In the genomic region with DNA sequence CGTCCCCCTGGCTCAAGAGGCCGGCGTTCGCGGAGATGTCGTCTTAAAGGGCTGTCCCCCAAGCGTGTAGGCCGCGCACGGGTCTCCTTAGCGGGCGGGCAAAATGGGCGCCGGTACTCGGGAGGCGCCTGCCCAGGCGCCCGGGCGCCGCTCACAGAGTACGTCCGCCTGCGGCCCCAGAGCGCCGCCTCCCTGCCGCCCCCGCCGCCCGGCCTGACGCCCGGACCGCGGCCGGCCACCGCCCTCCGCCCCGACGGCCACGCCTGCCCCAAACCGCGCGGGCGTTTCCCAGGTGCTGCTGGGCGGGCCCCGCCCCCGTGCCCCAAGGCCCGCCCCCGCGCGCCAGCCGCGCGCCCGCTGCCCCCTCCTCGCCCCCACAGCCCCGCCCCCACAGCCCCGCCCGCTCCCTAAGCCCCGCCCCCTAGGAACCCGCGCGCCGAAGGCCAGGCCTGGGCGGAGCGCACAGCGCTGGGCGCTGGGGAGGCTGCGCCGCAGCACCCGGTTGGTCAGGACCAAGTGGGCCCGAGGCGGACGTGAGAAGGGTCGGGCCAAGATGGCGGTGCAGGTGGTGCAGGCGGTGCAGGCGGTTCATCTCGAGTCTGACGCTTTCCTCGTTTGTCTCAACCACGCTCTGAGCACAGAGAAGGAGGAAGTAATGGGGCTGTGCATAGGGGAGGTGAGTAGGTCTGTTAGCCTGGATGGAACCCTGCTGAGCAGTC, we compare ENCODE assay signal across 8 cellular contexts. TPM values are rescaled to one million over a fixed set of nuclear protein-coding genes. Genes with fewer than 3 reads are reported as not detected.
A peak's percentile ranks its signal among the peaks of the same experiment; 100 is the strongest.
DNase-seq lines count a peak whose midpoint lies in the region; ATAC-seq, FAIRE-seq and TF ChIP-seq lines count a peak whose summit lies in the region.

BRCC3 (plus strand) TSS at position 534 of the 719 bp plus-strand sequence; CDS start at position 554, 20 bp downstream.
A gene with protein sequence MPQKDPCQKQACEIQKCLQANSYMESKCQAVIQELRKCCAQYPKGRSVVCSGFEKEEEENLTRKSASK (minus strand): TSS at position 162 of the 719 bp plus-strand sequence. CDS start 7,113 bp downstream, outside the sequence.
A gene with protein sequence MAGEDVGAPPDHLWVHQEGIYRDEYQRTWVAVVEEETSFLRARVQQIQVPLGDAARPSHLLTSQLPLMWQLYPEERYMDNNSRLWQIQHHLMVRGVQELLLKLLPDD (minus strand): TSS at position 162 of the 719 bp plus-strand sequence. CDS start 5,126 bp downstream, outside the sequence.

- H3K27ac ChIP-seq in pancreas (peak within 1 kb of the TSS; percentile 65 to 80 (median 76)), thyroid gland (peak within 1 kb of the TSS; percentile 59 to 81 (median 78))

- peak within 1 kb of the TSS; percentile 37 to 51 (median 44) for H3K4me3 ChIP-seq in pancreas
- peak within 1 kb of the TSS in 2 of 3 donors; percentile 44 to 68 for H3K4me3 ChIP-seq in thyroid gland (replicated peaks in 1 of 3)

- H3K4me1 Mint-ChIP-seq in activated naive CD8-positive, alpha-beta T cell (ENCODE audit: low read depth) = peaks cover 54% of the 10 kb centered on the region

- DNase-seq in GM10248 (ENCODE audit: extremely low spot score) (peak; percentile 89), NCI-H1048 (lab: John Stamatoyannopoulos, UW) (peak; percentile 51), SKM-1 treated with dmso at 0.1 percent for 144 hours (lab: John Stamatoyannopoulos, UW; ENCODE audit: unreplicated experiment) (peak; percentile 62), Right ventricle myocardium inferior (ENCODE audit: missing footprints) (peak; percentile 89), pancreas (peak; percentile 79 to 93 (median 86)), thyroid gland (peak; percentile 79)

- no peaks in the 10 kb centered on the region for H3K9me3 Mint-ChIP-seq in activated naive CD8-positive, alpha-beta T cell (ENCODE audit: low read depth)

- intact Hi-C loops in Right ventricle myocardium inferior (cut with DNase I) (loop anchor here (2.0 kb wide), 1 partner anchor 44 kb away; the partner anchor contains the start of gene FUNDC2), pancreas (cut with DNase I) (no loop called here), thyroid gland (cut with DNase I) (no loop called here)

- H3K36me3 ChIP-seq in pancreas (no peaks in the 10 kb centered on the region), thyroid gland (no peaks in the 10 kb centered on the region)

- no peaks in the 10 kb centered on the region for H3K27me3 Mint-ChIP-seq in activated naive CD8-positive, alpha-beta T cell

- POLR2A ChIA-PET in GM10248 (lab: Yijun Ruan, JAX) = no interaction called here

- TF ChIP-seq CTCF in GM10248 (IDR thresholded peaks at IDR 0.05; ENCODE audit: control extremely low read depth, extremely low read depth, low read depth, missing control alignments) = peak; percentile 9
- no peak for TF ChIP-seq CTCF in pancreas (IDR thresholded peaks at IDR 0.05)
- TF ChIP-seq CTCF in thyroid gland (IDR thresholded peaks at IDR 0.05) = no peak

- ATAC-seq in HG02571 (IDR thresholded peaks at IDR 0.05; ENCODE audit: unreplicated experiment) (peak; percentile 88), Right ventricle myocardium inferior (peak; percentile 96), pancreas (peak; percentile 90 to 95 (median 92))

- WGBS in pancreas, 2 donors = 1 to 30% methylated on average over 46 to 81 of the region's 81 CpGs
- WGBS in thyroid gland, 2 donors = 0 to 2% methylated on average over 7 to 9 of the region's 81 CpGs

- H3K4me1 ChIP-seq in pancreas (peaks cover 0 to 4% (median 0%) of the 10 kb centered on the region in 3 donors), thyroid gland (no peaks in the 10 kb centered on the region)

- peak within 1 kb of the TSS; percentile 94 for H3K27ac Mint-ChIP-seq in activated naive CD8-positive, alpha-beta T cell

- CTCF ChIA-PET in GM10248 (lab: Yijun Ruan, JAX) = interaction anchor here (1.0 kb wide), 2 partner anchors 44 to 153 kb away, joined by 3 read pairs; partner anchors contain the start of gene FUNDC2

- H3K4me3 Mint-ChIP-seq in activated naive CD8-positive, alpha-beta T cell = peak within 1 kb of the TSS; percentile 93

- peaks cover 3% of the 10 kb centered on the region for H3K36me3 Mint-ChIP-seq in activated naive CD8-positive, alpha-beta T cell

- no peaks in the 10 kb centered on the region for H3K27me3 ChIP-seq in pancreas
- H3K27me3 ChIP-seq in thyroid gland = no peaks in the 10 kb centered on the region

- H3K9me3 ChIP-seq in pancreas = no peaks in the 10 kb centered on the region
- no peaks in the 10 kb centered on the region for H3K9me3 ChIP-seq in thyroid gland

- peak in 1 of 2 donors; percentile 66 for TF ChIP-seq POLR2A in thyroid gland (IDR thresholded peaks at IDR 0.05)

- no peak for FAIRE-seq in pancreas (lab: Jason Lieb, UNC)

RNA-seq across cellular contexts. Expression of gene BRCC3, which starts in this region (rescaled TPM):
- total RNA-seq in Right ventricle myocardium inferior = 16.5 TPM
- 10 to 100 TPM in 2 of 6 donors, 1 to 10 TPM in 4; 7.5 to 13.2 (median 9.2) TPM for total RNA-seq in pancreas
- 1 to 10 TPM; 4.6 to 8.2 TPM for polyA plus RNA-seq in pancreas
- 10 to 100 TPM in 3 of 4 donors, 1 to 10 TPM in 1; 9.7 to 21.9 (median 18.0) TPM for total RNA-seq in thyroid gland

RNA-seq across cellular contexts. Expression of the second gene that starts in this region (rescaled TPM):
- total RNA-seq in Right ventricle myocardium inferior (27.7 TPM), pancreas (1 to 10 TPM; 2.6 to 5.0 (median 3.1) TPM), thyroid gland (10 to 100 TPM; 10.5 to 29.5 (median 21.8) TPM)
- polyA plus RNA-seq in pancreas = 10 to 100 TPM; 10.8 to 16.6 TPM

RNA-seq across cellular contexts. Expression of the third gene that starts in this region (rescaled TPM):
- 54.5 TPM for total RNA-seq in Right ventricle myocardium inferior
- total RNA-seq in pancreas = 10 to 100 TPM; 10.9 to 18.3 (median 15.5) TPM
- 10 to 100 TPM; 22.7 to 55.9 TPM for polyA plus RNA-seq in pancreas
- total RNA-seq in thyroid gland = 1 to 10 TPM in 1 of 4 donors, under 1 TPM in 3; 0.78 to 4.3 (median 0.92) TPM

Comparison
In these comparisons a context has a peak if more than half of its experiments do, and no peak if none do; other contexts are left out.
1. Peak in every context shown above with its lines: DNase-seq, ATAC-seq, H3K4me3 ChIP-seq and H3K27ac ChIP-seq.